ENCODE assay signal across 8 cellular contexts in genomic region chr3:101777745-101778281, GRCh38. TPM values are rescaled to one million over a fixed set of nuclear protein-coding genes. Genes with fewer than 3 reads are reported as not detected.
DNase-seq lines count a peak whose midpoint lies in the region; ATAC-seq, FAIRE-seq and TF ChIP-seq lines count a peak whose summit lies in the region.
"Not testable (repeated sequence)": the region's sequence is repeated elsewhere in the genome, so short reads cannot be mapped to it uniquely, and the experiment has no call there.

No MANE protein-coding gene starts in this region.

- WGBS in GM12878 (ENCODE audit: insufficient coverage, insufficient replicate concordance, low lambda C conversion rate, missing lambda C conversion rate) = 51% methylated on average over 4 of the region's 6 CpGs
- 87 to 92% (median 88%) methylated on average over 5 to 6 of the region's 6 CpGs for WGBS in psoas muscle, 3 donors

- peak overlapping the region; percentile 89 for H3K27ac ChIP-seq in CD4-positive, alpha-beta T cell (ENCODE audit: low read depth, low read length)
- H3K27ac ChIP-seq in SU-DHL-6 (ENCODE audit: low read depth, low read length) (peak overlapping the region; percentile 72), psoas muscle (peak overlapping the region; percentile 95)
- H3K27ac ChIP-seq in GM12878 (ENCODE audit: control insufficient read depth, insufficient read depth) = not testable (repeated sequence)
- peak overlapping the region; percentile 88 for H3K27ac ChIP-seq in naive thymus-derived CD4-positive, alpha-beta T cell (ENCODE audit: low read depth, low read length)

- peak overlapping the region; percentile 94 for H3K4me2 ChIP-seq in SU-DHL-6 (ENCODE audit: low read depth, low read length, poor library complexity, severe bottlenecking)
- H3K4me2 ChIP-seq in GM12878 (ENCODE audit: control insufficient read depth, insufficient read depth) = not testable (repeated sequence)

- DNase-seq in CD4-positive, alpha-beta T cell; HFFc6; activated CD4-positive, alpha-beta T cell treated with anti-CD3 and anti-CD28 coated beads, Interleukin-2, amount 10 ng/mL, durations not matched to agents 24 days and 14 days; GM12878 (ENCODE audit: low read depth, low spot score); naive thymus-derived CD4-positive, alpha-beta T cell; psoas muscle: not testable (repeated sequence)

- not testable (repeated sequence) for H3K9me3 Mint-ChIP-seq in CD4-positive, alpha-beta T cell; HFFc6; activated CD4-positive, alpha-beta T cell treated with anti-CD3 and anti-CD28 coated beads, Interleukin-2, amount 10 ng/mL, durations not matched to agents 24 days and 14 days; activated T-helper 17 cell treated with anti-CD3 and anti-CD28 coated beads, Interleukin-2, amount 50 U/mL, for 72 hours; naive thymus-derived CD4-positive, alpha-beta T cell

- TF ChIP-seq RAD21 in GM12878 (IDR thresholded peaks at IDR 0.05; ENCODE audit: insufficient read depth, low read depth, low read length) = not testable (repeated sequence)

- H3K36me3 Mint-ChIP-seq in CD4-positive, alpha-beta T cell (ENCODE audit: low read depth) = peaks cover 21% of the 10 kb centered on the region
- not testable (repeated sequence) for H3K36me3 Mint-ChIP-seq in HFFc6 (ENCODE audit: low read depth); activated CD4-positive, alpha-beta T cell treated with anti-CD3 and anti-CD28 coated beads, Interleukin-2, amount 10 ng/mL, durations not matched to agents 24 days and 14 days (ENCODE audit: low read depth); activated T-helper 17 cell treated with anti-CD3 and anti-CD28 coated beads, Interleukin-2, amount 50 U/mL, for 72 hours (ENCODE audit: low read depth); naive thymus-derived CD4-positive, alpha-beta T cell

- H3K9me2 ChIP-seq in SU-DHL-6 (replicated peaks; ENCODE audit: insufficient read depth, low read length) = not testable (repeated sequence)

- in situ Hi-C loops in GM12878 (cut with MboI) = not testable (repeated sequence)

- H3K27me3 ChIP-seq in CD4-positive, alpha-beta T cell (ENCODE audit: control insufficient read depth, insufficient read depth, low read length); SU-DHL-6 (ENCODE audit: low read length); GM12878 (replicated peaks in 1 of 2; ENCODE audit: control insufficient read depth in 2 of 2, insufficient read depth in 2 of 2, low read length in 1 of 2); naive thymus-derived CD4-positive, alpha-beta T cell (ENCODE audit: control insufficient read depth in 2 of 2, insufficient read depth in 2 of 2, low read length in 2 of 2); psoas muscle (ENCODE audit: insufficient read depth in 3 of 3, low read length in 2 of 3): not testable (repeated sequence)

- H3K79me2 ChIP-seq in SU-DHL-6 (ENCODE audit: insufficient read depth, low read length) = peaks cover 26% of the 10 kb centered on the region
- not testable (repeated sequence) for H3K79me2 ChIP-seq in GM12878 (ENCODE audit: control insufficient read depth, insufficient read depth, low read length)

- not testable (repeated sequence) for H2AFZ ChIP-seq in SU-DHL-6 (ENCODE audit: low read depth, low read length, severe bottlenecking)
- H2AFZ ChIP-seq in GM12878 (ENCODE audit: control insufficient read depth, low read depth, low read length) = peak overlapping the region; percentile 15

- H3K27me3 Mint-ChIP-seq in CD4-positive, alpha-beta T cell; HFFc6 (ENCODE audit: insufficient read depth); activated CD4-positive, alpha-beta T cell treated with anti-CD3 and anti-CD28 coated beads, Interleukin-2, amount 10 ng/mL, durations not matched to agents 24 days and 14 days; activated T-helper 17 cell treated with anti-CD3 and anti-CD28 coated beads, Interleukin-2, amount 50 U/mL, for 72 hours; naive thymus-derived CD4-positive, alpha-beta T cell: not testable (repeated sequence)

- H3K9ac ChIP-seq in SU-DHL-6 (ENCODE audit: low read length); GM12878 (ENCODE audit: control insufficient read depth, insufficient read depth, low read length): not testable (repeated sequence)

- intact Hi-C loops in CD4-positive, alpha-beta T cell (cut with DNase I, micrococcal nuclease) = loop anchor here (2.0 to 10.0 kb wide), 4 partner anchors 53 to 1066 kb away; partner anchors contain the start of genes CEP97 (in 1 of the 2), PCNP (in 1 of the 2) and ZBTB11 (in 1 of the 2)
- intact Hi-C loops in activated CD4-positive, alpha-beta T cell treated with anti-CD3 and anti-CD28 coated beads, Interleukin-2, amount 10 ng/mL, durations not matched to agents 24 days and 14 days (cut with micrococcal nuclease) = not testable (repeated sequence)
- intact Hi-C loops in GM12878 (cut with micrococcal nuclease; ENCODE audit: unreplicated experiment) (loop anchor here (5.0 kb wide), 1 partner anchor 76 kb away; no protein-coding TSS in a partner anchor), psoas muscle (cut with DNase I) (loop anchor here (2.0 to 5.0 kb wide), 2 partner anchors 51 to 53 kb away; partner anchors contain the start of gene CEP97 (in 1 of the 2))
- intact Hi-C loops in naive thymus-derived CD4-positive, alpha-beta T cell (cut with micrococcal nuclease) = loop anchor here (2.0 to 10.0 kb wide), 5 partner anchors 49 to 1377 kb away; partner anchors contain the start of genes LNP1 (in 1 of the 2), RPL24 (in 1 of the 2), SENP7 (in 1 of the 2) and TFG (in 1 of the 2)

- H3F3A ChIP-seq in SU-DHL-6 (ENCODE audit: insufficient read depth) = peaks cover 23% of the 10 kb centered on the region

- not testable (repeated sequence) for H4K20me1 ChIP-seq in SU-DHL-6 (ENCODE audit: low read depth, low read length); GM12878 (ENCODE audit: control insufficient read depth, insufficient read depth)

- peak overlapping the region; percentile 100 for H3K27ac Mint-ChIP-seq in CD4-positive, alpha-beta T cell
- not testable (repeated sequence) for H3K27ac Mint-ChIP-seq in HFFc6; activated CD4-positive, alpha-beta T cell treated with anti-CD3 and anti-CD28 coated beads, Interleukin-2, amount 10 ng/mL, durations not matched to agents 24 days and 14 days
- H3K27ac Mint-ChIP-seq in activated T-helper 17 cell treated with anti-CD3 and anti-CD28 coated beads, Interleukin-2, amount 50 U/mL, for 72 hours = peak overlapping the region; percentile 62
- peak overlapping the region; percentile 38 to 100 (median 99) for H3K27ac Mint-ChIP-seq in naive thymus-derived CD4-positive, alpha-beta T cell

- H3K4me3 ChIP-seq in SU-DHL-6 (ENCODE audit: insufficient read depth, low read length, poor library complexity, severe bottlenecking); GM12878; naive thymus-derived CD4-positive, alpha-beta T cell (ENCODE audit: low read length); psoas muscle: not testable (repeated sequence)

- not testable (repeated sequence) for TF ChIP-seq POLR2A in GM12878 (IDR thresholded peaks at IDR 0.05; ENCODE audit: low read depth, low read length)

- POLR2A ChIA-PET in CD4-positive, alpha-beta T cell (lab: Charles Lee) = interaction anchor here (0.9 kb wide), 1 partner anchor 8 kb away, joined by 3 read pairs; no protein-coding TSS in a partner anchor
- POLR2A ChIA-PET in GM12878 (lab: Charles Lee) = not testable (repeated sequence)
- POLR2A ChIA-PET in naive thymus-derived CD4-positive, alpha-beta T cell (lab: Charles Lee) = interaction anchor here (0.9 to 2.9 kb wide), 3 partner anchors 8 to 91 kb away, joined by 3 to 11 read pairs (median 3); partner anchors contain the start of gene RPL24

- TF ChIP-seq EP300 in GM12878 (IDR thresholded peaks at IDR 0.05; ENCODE audit: borderline replicate concordance in 1 of 2, control insufficient read depth in 1 of 2, low read depth in 2 of 2, low read length in 2 of 2) = not testable (repeated sequence)

- H3K9me3 ChIP-seq in CD4-positive, alpha-beta T cell (ENCODE audit: control insufficient read depth, low read length); SU-DHL-6 (ENCODE audit: insufficient read depth, low read length); GM12878 (replicated peaks; ENCODE audit: control insufficient read depth, insufficient read depth, low read length); naive thymus-derived CD4-positive, alpha-beta T cell (ENCODE audit: control insufficient read depth in 2 of 3, low read length in 3 of 3); psoas muscle: not testable (repeated sequence)

- H3K4me3 Mint-ChIP-seq in CD4-positive, alpha-beta T cell = peak overlapping the region; percentile 98
- 0 out of 2 replicates have a peak overlapping the region, but pooled peaks have one; percentile 96 for H3K4me3 Mint-ChIP-seq in HFFc6
- H3K4me3 Mint-ChIP-seq in activated CD4-positive, alpha-beta T cell treated with anti-CD3 and anti-CD28 coated beads, Interleukin-2, amount 10 ng/mL, durations not matched to agents 24 days and 14 days = peak overlapping the region; percentile 35
- peak overlapping the region; percentile 83 for H3K4me3 Mint-ChIP-seq in activated T-helper 17 cell treated with anti-CD3 and anti-CD28 coated beads, Interleukin-2, amount 50 U/mL, for 72 hours
- peak overlapping the region; percentile 47 to 99 (median 92) for H3K4me3 Mint-ChIP-seq in naive thymus-derived CD4-positive, alpha-beta T cell

- H3K4me1 ChIP-seq in GM12878 (ENCODE audit: control insufficient read depth, insufficient read depth, low read length) (peaks cover 10% of the 10 kb centered on the region), psoas muscle (peaks cover 28% of the 10 kb centered on the region)
- peaks cover 25 to 27% of the 10 kb centered on the region in 2 donors for H3K4me1 ChIP-seq in naive thymus-derived CD4-positive, alpha-beta T cell (ENCODE audit: control insufficient read depth in 2 of 2, insufficient read depth in 2 of 2, low read length in 2 of 2)

- FAIRE-seq in GM12878 (lab: Jason Lieb, UNC) = not testable (repeated sequence)

- not testable (repeated sequence) for TF ChIP-seq CTCF in CD4-positive, alpha-beta T cell (IDR thresholded peaks at IDR 0.05); HFFc6 (IDR thresholded peaks at IDR 0.05); SU-DHL-6 (IDR thresholded peaks at IDR 0.05; ENCODE audit: insufficient read depth, low read length, poor library complexity, severe bottlenecking); GM12878 (IDR thresholded peaks at IDR 0.05 in 2 of 3, conservative IDR thresholded peaks at IDR 0.05 in 1 of 3; ENCODE audit: control insufficient read depth in 2 of 3, extremely low read depth in 1 of 3, insufficient read depth in 1 of 3, low read depth in 3 of 3, low read length in 3 of 3); psoas muscle (IDR thresholded peaks at IDR 0.05)

- H3K4me1 Mint-ChIP-seq in CD4-positive, alpha-beta T cell (ENCODE audit: low read depth) = peaks cover 51% of the 10 kb centered on the region
- H3K4me1 Mint-ChIP-seq in HFFc6 (ENCODE audit: low read depth) = peaks cover 31% of the 10 kb centered on the region
- H3K4me1 Mint-ChIP-seq in activated CD4-positive, alpha-beta T cell treated with anti-CD3 and anti-CD28 coated beads, Interleukin-2, amount 10 ng/mL, durations not matched to agents 24 days and 14 days = peaks cover 23% of the 10 kb centered on the region
- H3K4me1 Mint-ChIP-seq in activated T-helper 17 cell treated with anti-CD3 and anti-CD28 coated beads, Interleukin-2, amount 50 U/mL, for 72 hours = not testable (repeated sequence)
- peaks cover 12 to 56% (median 44%) of the 10 kb centered on the region in 7 donors for H3K4me1 Mint-ChIP-seq in naive thymus-derived CD4-positive, alpha-beta T cell

- not testable (repeated sequence) for H3K36me3 ChIP-seq in SU-DHL-6 (ENCODE audit: low read length); GM12878 (ENCODE audit: control insufficient read depth in 2 of 2, insufficient read depth in 2 of 2, low read length in 1 of 2); naive thymus-derived CD4-positive, alpha-beta T cell (ENCODE audit: control insufficient read depth in 2 of 3, insufficient read depth in 3 of 3, low read length in 3 of 3); psoas muscle (ENCODE audit: insufficient read depth in 1 of 2, low read depth in 1 of 2)

- SMC1A ChIA-PET in GM12878 (lab: Charles Lee; ENCODE audit: uncharacterized antibody, unreplicated experiment) = interaction anchor here (1.6 kb wide), 1 partner anchor 25 kb away, joined by 3 read pairs; no protein-coding TSS in a partner anchor

- ATAC-seq in CD4-positive, alpha-beta T cell (ENCODE audit: poor library complexity); activated T-helper 17 cell treated with anti-CD3 and anti-CD28 coated beads, Interleukin-2, amount 50 U/mL, for 72 hours (replicated peaks); GM12878; naive thymus-derived CD4-positive, alpha-beta T cell; psoas muscle: not testable (repeated sequence)

- CTCF ChIA-PET in CD4-positive, alpha-beta T cell (lab: Charles Lee) = not testable (repeated sequence)
- CTCF ChIA-PET in GM12878 (lab: Yijun Ruan, JAX) = interaction anchor here (1.1 kb wide), 1 partner anchor 25 kb away, joined by 3 read pairs; no protein-coding TSS in a partner anchor
- CTCF ChIA-PET in naive thymus-derived CD4-positive, alpha-beta T cell (lab: Charles Lee) = interaction anchor here (1.0 kb wide), 1 partner anchor 24 kb away, joined by 3 read pairs; no protein-coding TSS in a partner anchor

- RAD21 ChIA-PET in GM12878 (lab: Charles Lee; ENCODE audit: unreplicated experiment) = not testable (repeated sequence)

- not testable (repeated sequence) for BruUV-seq in GM12878 (replicated peaks; lab: Mats Ljungman, UMichigan)

RNA-seq across cellular contexts. Expression of gene NXPE3, which starts 1.2 kb away (rescaled TPM):
- 10 to 100 TPM; 37.4 to 37.5 TPM for total RNA-seq in CD4-positive, alpha-beta T cell
- total RNA-seq in HFFc6 (2021; fragmentation: NEBNext Ultra II Directional; extraction: Animal tissue kit (Norgen Biotek cat#: 25700)) = 10 to 100 TPM; 37.7 to 44.3 (median 41.0) TPM
- total RNA-seq in activated CD4-positive, alpha-beta T cell treated with anti-CD3 and anti-CD28 coated beads, Interleukin-2, amount 10 ng/mL, durations not matched to agents 24 days and 14 days = 17.2 and 18.2 TPM in 2 replicates
- total RNA-seq in activated T-helper 17 cell treated with anti-CD3 and anti-CD28 coated beads, Interleukin-2, amount 50 U/mL, for 72 hours = 10 to 100 TPM; 13.9 to 21.3 TPM
- total RNA-seq in GM12878 (2013; cell fraction: nucleolus; rRNA removed) = 2.5 and 3.0 TPM in 2 replicates
- total RNA-seq in GM12878 (2014; rRNA removed) = 4.5 and 5.5 TPM in 2 replicates
- 2.4 TPM in 2 replicates for total RNA-seq in GM12878 (2014; rRNA removed; fragmentation: Illumina TruSeq; extraction: Trizol)
- total RNA-seq in GM12878 (2021) = 6.4 and 6.9 TPM in 2 replicates
- 2.1 TPM for polyA plus RNA-seq in GM12878 (2011; ENCODE audit: low read depth)
- 3.7 and 4.7 TPM in 2 replicates for polyA plus RNA-seq in GM12878 (2011; rRNA removed)
- polyA plus RNA-seq in GM12878 (2011; cell fraction: cytosol; rRNA removed) = 3.3 and 4.3 TPM in 2 replicates
- polyA plus RNA-seq in GM12878 (2011; cell fraction: nucleus; rRNA removed) = 2.0 and 2.1 TPM in 2 replicates
- 2.3 and 2.6 TPM in 2 replicates for polyA plus RNA-seq in GM12878 (2012)
- polyA plus RNA-seq in GM12878 (2014; fragmentation: Illumina TruSeq; extraction: Trizol) = 5.0 and 5.5 TPM in 2 replicates
- polyA plus RNA-seq in GM12878 (2014; fragmentation: Nextera tagmentation; extraction: Ambion mirVana) = 1 to 10 TPM; 2.0 to 2.2 TPM
- 5.2 and 5.4 TPM in 2 replicates for polyA plus RNA-seq in GM12878 (2014; rRNA removed)
- 1 to 10 TPM; 6.8 to 8.7 TPM for polyA plus RNA-seq in GM12878 (2016; fragmentation: Nextera tagmentation; extraction: Ambion mirVana)
- 6.5 and 8.9 TPM in 2 replicates for polyA minus RNA-seq in GM12878 (2011; rRNA and poly(A)+ RNA removed)
- polyA minus RNA-seq in GM12878 (2011; cell fraction: cytosol; rRNA and poly(A)+ RNA removed) = 2.0 and 2.3 TPM in 2 replicates
- 2.3 and 4.4 TPM in 2 replicates for polyA minus RNA-seq in GM12878 (2011; cell fraction: nucleus; rRNA and poly(A)+ RNA removed)
- total RNA-seq in naive thymus-derived CD4-positive, alpha-beta T cell = 10 to 100 TPM; 25.9 to 48.7 (median 35.5) TPM
- polyA plus RNA-seq in naive thymus-derived CD4-positive, alpha-beta T cell = 10 to 100 TPM; 55.7 to 71.0 TPM
- 10 to 100 TPM; 37.4 to 59.3 (median 45.6) TPM for total RNA-seq in psoas muscle
- polyA plus RNA-seq in psoas muscle = 10 to 100 TPM; 10.8 to 67.7 (median 17.5) TPM

RNA-seq across cellular contexts. Expression of gene CEP97, which starts 53.4 kb away (rescaled TPM):
- 1 to 10 TPM; 6.3 to 6.6 TPM for total RNA-seq in CD4-positive, alpha-beta T cell
- total RNA-seq in HFFc6 (2021; fragmentation: NEBNext Ultra II Directional; extraction: Animal tissue kit (Norgen Biotek cat#: 25700)) = 10 to 100 TPM; 10.6 to 17.4 (median 14.0) TPM
- total RNA-seq in activated CD4-positive, alpha-beta T cell treated with anti-CD3 and anti-CD28 coated beads, Interleukin-2, amount 10 ng/mL, durations not matched to agents 24 days and 14 days = 20.3 and 22.8 TPM in 2 replicates
- total RNA-seq in activated T-helper 17 cell treated with anti-CD3 and anti-CD28 coated beads, Interleukin-2, amount 50 U/mL, for 72 hours = 10 to 100 TPM; 16.9 to 19.0 TPM
- total RNA-seq in GM12878 (2013; cell fraction: nucleolus; rRNA removed) = 25.0 and 28.7 TPM in 2 replicates
- 9.4 and 10.1 TPM in 2 replicates for total RNA-seq in GM12878 (2014; rRNA removed)
- total RNA-seq in GM12878 (2014; rRNA removed; fragmentation: Illumina TruSeq; extraction: Trizol) = 13.7 and 14.0 TPM in 2 replicates
- 11.5 and 11.7 TPM in 2 replicates for total RNA-seq in GM12878 (2021)
- 2.3 TPM for polyA plus RNA-seq in GM12878 (2011; ENCODE audit: low read depth)
- polyA plus RNA-seq in GM12878 (2011; rRNA removed) = 2.7 and 5.8 TPM in 2 replicates
- polyA plus RNA-seq in GM12878 (2011; cell fraction: cytosol; rRNA removed) = 1.4 and 2.1 TPM in 2 replicates
- 2.2 and 5.1 TPM in 2 replicates for polyA plus RNA-seq in GM12878 (2011; cell fraction: nucleus; rRNA removed)
- polyA plus RNA-seq in GM12878 (2012) = 2.9 and 3.1 TPM in 2 replicates
- polyA plus RNA-seq in GM12878 (2014; fragmentation: Illumina TruSeq; extraction: Trizol) = 6.2 and 6.7 TPM in 2 replicates
- polyA plus RNA-seq in GM12878 (2014; fragmentation: Nextera tagmentation; extraction: Ambion mirVana) = 1 to 10 TPM; 1.9 to 4.3 TPM
- 2.9 and 3.4 TPM in 2 replicates for polyA plus RNA-seq in GM12878 (2014; rRNA removed)
- 1 to 10 TPM; 5.4 to 6.5 TPM for polyA plus RNA-seq in GM12878 (2016; fragmentation: Nextera tagmentation; extraction: Ambion mirVana)
- polyA minus RNA-seq in GM12878 (2011; rRNA and poly(A)+ RNA removed) = 6.4 and 10.5 TPM in 2 replicates
- 3.5 and 3.8 TPM in 2 replicates for polyA minus RNA-seq in GM12878 (2011; cell fraction: cytosol; rRNA and poly(A)+ RNA removed)
- polyA minus RNA-seq in GM12878 (2011; cell fraction: nucleus; rRNA and poly(A)+ RNA removed) = 4.2 and 4.8 TPM in 2 replicates
- 10 to 100 TPM in 3 of 5 experiments, 1 to 10 TPM in 2; 5.5 to 21.7 (median 10.9) TPM for total RNA-seq in naive thymus-derived CD4-positive, alpha-beta T cell
- polyA plus RNA-seq in naive thymus-derived CD4-positive, alpha-beta T cell = 1 to 10 TPM; 3.4 to 3.8 TPM
- total RNA-seq in psoas muscle = 10 to 100 TPM in 1 of 4 donors, 1 to 10 TPM in 3; 5.9 to 12.5 (median 7.9) TPM
- 1 to 10 TPM; 1.6 to 6.3 (median 1.9) TPM for polyA plus RNA-seq in psoas muscle

Comparison
In these comparisons a context has a peak if more than half of its experiments do, and no peak if none do; other contexts are left out.
1. H3K4me3 Mint-ChIP-seq: peak in every context shown above with its lines; median percentile 98 in CD4-positive, alpha-beta T cell; 96 in HFFc6; 92 in naive thymus-derived CD4-positive, alpha-beta T cell; 83 in activated T-helper 17 cell treated with anti-CD3 and anti-CD28 coated beads, Interleukin-2, amount 50 U/mL, for 72 hours; 35 in activated CD4-positive, alpha-beta T cell treated with anti-CD3 and anti-CD28 coated beads, Interleukin-2, amount 10 ng/mL, durations not matched to agents 24 days and 14 days.